In the genomic region with DNA sequence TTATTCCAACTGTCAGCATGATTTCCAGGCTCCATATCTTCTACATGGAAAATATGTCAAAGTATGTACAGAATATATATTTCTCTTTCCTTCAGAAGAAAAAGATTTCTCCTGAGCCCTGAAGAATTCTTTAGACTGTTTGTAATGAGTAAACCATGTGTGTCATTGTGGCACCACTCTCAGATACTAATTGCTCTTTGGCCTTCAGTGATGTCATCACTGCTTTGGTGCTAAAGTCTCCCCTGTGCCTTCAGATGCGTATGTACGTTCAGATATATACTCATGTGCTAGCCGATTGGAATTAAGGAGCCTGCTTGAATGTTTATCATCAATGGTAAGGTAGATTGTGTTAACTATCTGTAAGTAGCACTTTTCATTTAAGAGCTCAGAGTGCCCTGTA, we compare ENCODE assay signal across 15 cellular contexts. TPM values are rescaled to one million over a fixed set of nuclear protein-coding genes. Genes with fewer than 3 reads are reported as not detected.
"Had no signal": no experiment of that assay in that cellular context is flagged by ENCODE, and none has a peak within 500 bp of the region (broad histone marks: within the 10 kb centered on the region; RNA-seq: fewer than 3 reads in every experiment).

No MANE protein-coding gene starts in this region.

- H3K4me1 Mint-ChIP-seq: activated B cell treated with CpG ODN at 0.5 μM for 24 hours; stimulated activated effector memory CD8-positive, alpha-beta T cell treated with anti-CD3 and anti-CD28 coated beads, Interleukin-12 subunit alpha, Interleukin-12 subunit beta, amount 100 ng/mL, for 72 hours had no signal

- H3K27me3 Mint-ChIP-seq: activated B cell treated with CpG ODN at 0.5 μM for 24 hours; activated CD4-positive, alpha-beta T cell treated with anti-CD3 and anti-CD28 coated beads, Interleukin-2, amount 10 ng/mL, durations not matched to agents 24 days and 14 days had no signal

- H3K4me3 ChIP-seq: ascending aorta, dorsolateral prefrontal cortex, thoracic aorta, upper lobe of right lung had no signal

- H3K9me3 Mint-ChIP-seq: activated B cell treated with CpG ODN at 0.5 μM for 24 hours; activated CD4-positive, alpha-beta T cell treated with anti-CD3 and anti-CD28 coated beads, Interleukin-2, amount 10 ng/mL, durations not matched to agents 24 days and 14 days; activated naive CD4-positive, alpha-beta T cell treated with anti-CD3 and anti-CD28 coated beads for 36 hours; stimulated activated effector memory CD8-positive, alpha-beta T cell treated with anti-CD3 and anti-CD28 coated beads, Interleukin-12 subunit alpha, Interleukin-12 subunit beta, amount 100 ng/mL, for 72 hours had no signal

- DNase-seq: activated B cell treated with CpG ODN at 0.5 μM for 24 hours; activated CD4-positive, alpha-beta T cell treated with anti-CD3 and anti-CD28 coated beads, Interleukin-2, amount 10 ng/mL, durations not matched to agents 24 days and 14 days; activated CD8-positive, alpha-beta memory T cell treated with anti-CD3 and anti-CD28 coated beads, Interleukin-2, amount 50 U/mL, for 48 hours; activated naive CD4-positive, alpha-beta T cell treated with anti-CD3 and anti-CD28 coated beads for 36 hours; dorsolateral prefrontal cortex; hippocampal formation; SW 1271; upper lobe of right lung had no signal

- H3K27ac ChIP-seq: ascending aorta, dorsolateral prefrontal cortex, parathyroid adenoma, thoracic aorta, upper lobe of right lung had no signal

- H3K9me3 ChIP-seq: ascending aorta, thoracic aorta, upper lobe of right lung had no signal

- H2AFZ ChIP-seq: parathyroid adenoma had no signal

- ATAC-seq: stimulated activated effector memory CD8-positive, alpha-beta T cell treated with anti-CD3 and anti-CD28 coated beads, Interleukin-12 subunit alpha, Interleukin-12 subunit beta, amount 100 ng/mL, for 72 hours; upper lobe of right lung had no signal

- H3K27me3 ChIP-seq: ascending aorta, dorsolateral prefrontal cortex, upper lobe of right lung had no signal

- H3K4me3 Mint-ChIP-seq: activated B cell treated with CpG ODN at 0.5 μM for 24 hours; activated CD4-positive, alpha-beta T cell treated with anti-CD3 and anti-CD28 coated beads, Interleukin-2, amount 10 ng/mL, durations not matched to agents 24 days and 14 days; activated naive CD4-positive, alpha-beta T cell treated with anti-CD3 and anti-CD28 coated beads for 36 hours; stimulated activated effector memory CD8-positive, alpha-beta T cell treated with anti-CD3 and anti-CD28 coated beads, Interleukin-12 subunit alpha, Interleukin-12 subunit beta, amount 100 ng/mL, for 72 hours had no signal

- H3K27ac Mint-ChIP-seq: activated B cell treated with CpG ODN at 0.5 μM for 24 hours; activated naive CD4-positive, alpha-beta T cell treated with anti-CD3 and anti-CD28 coated beads for 36 hours; stimulated activated effector memory CD8-positive, alpha-beta T cell treated with anti-CD3 and anti-CD28 coated beads, Interleukin-12 subunit alpha, Interleukin-12 subunit beta, amount 100 ng/mL, for 72 hours had no signal

- H3K9ac ChIP-seq: parathyroid adenoma had no signal

- FAIRE-seq: keratinocyte, TTC549 had no signal

RNA-seq across cellular contexts. Expression of gene HTR6, which starts 41.2 kb away (rescaled TPM):
- total RNA-seq: activated B cell treated with CpG ODN at 0.5 μM for 24 hours; activated CD4-positive, alpha-beta T cell treated with anti-CD3 and anti-CD28 coated beads, Interleukin-2, amount 10 ng/mL, durations not matched to agents 24 days and 14 days; ascending aorta; T-helper 2 cell treated with Interferon-gamma antibody and Interleukin-4, amounts not matched to agents 100 ng/mL and 5 ng/mL, for 36 hours; upper lobe of right lung had no signal
